Comparison of ENCODE assay signal across 8 cellular contexts in the genomic region with DNA sequence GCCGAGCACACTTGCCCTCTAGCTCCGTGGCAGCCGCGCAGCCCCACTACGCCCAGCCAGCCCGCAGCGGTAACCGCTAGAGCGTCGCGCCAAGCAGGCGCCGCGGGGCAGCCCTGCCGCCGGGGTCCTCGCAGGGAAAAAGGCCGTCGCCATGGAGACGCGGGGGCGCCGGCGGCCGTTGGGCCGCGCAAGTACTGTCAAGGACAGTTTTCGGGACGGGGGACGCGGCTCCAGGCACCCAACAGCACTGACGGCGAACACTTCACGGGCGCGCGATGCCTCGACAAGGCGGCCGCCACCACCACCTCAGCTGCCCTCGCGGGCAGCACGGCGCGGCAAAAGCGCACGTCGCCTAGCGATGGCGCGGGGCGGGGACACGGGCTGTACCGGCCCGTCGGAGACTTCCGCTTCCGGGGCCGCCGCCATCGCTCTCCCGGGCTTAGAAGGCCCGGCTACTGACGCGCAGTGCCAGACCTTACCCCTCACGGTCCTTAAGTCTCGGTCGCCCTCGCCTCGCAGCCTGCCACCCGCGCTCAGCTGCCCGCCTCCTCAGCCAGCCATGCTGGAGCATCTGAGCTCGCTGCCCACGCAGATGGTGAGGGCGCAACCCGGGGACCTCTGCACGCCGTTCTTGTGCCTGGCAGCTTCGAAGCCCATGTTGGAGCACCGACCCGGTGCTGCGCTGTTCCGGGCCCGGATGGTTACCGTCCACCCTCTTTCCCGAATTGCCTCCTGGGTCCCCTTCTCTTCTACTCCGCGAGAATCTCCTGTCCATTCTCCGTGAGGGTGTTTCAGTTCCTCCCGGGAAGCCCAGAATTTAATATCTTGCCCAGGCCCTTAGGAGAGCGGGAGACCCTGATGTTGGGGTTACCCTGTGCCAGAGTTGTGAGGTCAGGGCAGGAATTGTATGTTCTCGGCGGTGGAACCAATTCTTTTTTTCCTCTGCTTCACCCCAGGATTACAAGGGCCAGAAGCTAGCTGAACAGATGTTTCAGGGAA. TPM values are rescaled to one million over a fixed set of nuclear protein-coding genes. Genes with fewer than 3 reads are reported as not detected.
DNase-seq lines count a peak whose midpoint lies in the region; ATAC-seq, FAIRE-seq and TF ChIP-seq lines count a peak whose summit lies in the region.

A gene with protein sequence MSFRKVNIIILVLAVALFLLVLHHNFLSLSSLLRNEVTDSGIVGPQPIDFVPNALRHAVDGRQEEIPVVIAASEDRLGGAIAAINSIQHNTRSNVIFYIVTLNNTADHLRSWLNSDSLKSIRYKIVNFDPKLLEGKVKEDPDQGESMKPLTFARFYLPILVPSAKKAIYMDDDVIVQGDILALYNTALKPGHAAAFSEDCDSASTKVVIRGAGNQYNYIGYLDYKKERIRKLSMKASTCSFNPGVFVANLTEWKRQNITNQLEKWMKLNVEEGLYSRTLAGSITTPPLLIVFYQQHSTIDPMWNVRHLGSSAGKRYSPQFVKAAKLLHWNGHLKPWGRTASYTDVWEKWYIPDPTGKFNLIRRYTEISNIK (minus strand): TSS at position 104 of the 999 bp plus-strand sequence. CDS start 5,331 bp downstream, outside the sequence.
A gene (plus strand): TSS at position 419 of the 999 bp plus-strand sequence. CDS start 141 bp downstream, at position 560.

- under 1% methylated on average over 94 of the region's 94 CpGs for WGBS in right cardiac atrium
- WGBS in aorta, 2 donors, result 0% methylated on average over 67 to 94 of the region's 94 CpGs

- TF ChIP-seq POLR2A in GM12892 (IDR thresholded peaks at IDR 0.05; ENCODE audit: low read depth, low read length), result peak; percentile 91

- H3K27ac ChIP-seq in angular gyrus (ENCODE audit: low read depth, low read length) (peak within 1 kb of the TSS; percentile 92), right cardiac atrium (ENCODE audit: low read length) (peak within 1 kb of the TSS; percentile 80), aorta (ENCODE audit: low read depth in 1 of 2, low read length in 2 of 2) (peak within 1 kb of the TSS; percentile 19 to 76)

- ATAC-seq in HG02759 (IDR thresholded peaks at IDR 0.05; ENCODE audit: unreplicated experiment) (peak; percentile 89), right cardiac atrium (peak; percentile 96 to 97), aorta (ENCODE audit: low FRiP score) (peak; percentile 97)

- H3K36me3 ChIP-seq in aorta (ENCODE audit: control insufficient read depth in 1 of 2, insufficient read depth in 2 of 2, low read length in 1 of 2), result no peaks in the 10 kb centered on the region

- DNase-seq in GM12892 (ENCODE audit: insufficient read length) (peak; percentile 80), NCI-H128 (lab: John Stamatoyannopoulos, UW; ENCODE audit: unreplicated experiment) (peak; percentile 38), T-helper 2 cell (peak; percentile 74 to 94 (median 83)), right cardiac atrium (peak; percentile 88 to 95 (median 94)), renal cortical epithelial cell (ENCODE audit: low read depth) (peak; percentile 69), aorta (peak; percentile 91 to 95)

- FAIRE-seq in GM12892 (lab: Jason Lieb, UNC), result peak; percentile 92

- H3K9me3 ChIP-seq in right cardiac atrium (ENCODE audit: control insufficient read depth, low read length), result no peaks in the 10 kb centered on the region
- no peaks in the 10 kb centered on the region for H3K9me3 ChIP-seq in aorta (ENCODE audit: control insufficient read depth, low read length)

- intact Hi-C loops in right cardiac atrium (cut with DNase I) (no loop called here), aorta (cut with DNase I) (no loop called here)

- H3K4me1 ChIP-seq in right cardiac atrium (ENCODE audit: control insufficient read depth, insufficient read depth, low read length) (peaks cover 2% of the 10 kb centered on the region), aorta (ENCODE audit: control insufficient read depth in 1 of 2, insufficient read depth in 2 of 2, low read length in 2 of 2) (peaks cover 0 to 3% of the 10 kb centered on the region in 2 donors)

- no peaks in the 10 kb centered on the region for H3K27me3 ChIP-seq in right cardiac atrium (ENCODE audit: control insufficient read depth, insufficient read depth)
- H3K27me3 ChIP-seq in aorta (ENCODE audit: control insufficient read depth in 1 of 2, insufficient read depth in 2 of 2, low read length in 1 of 2), result no peaks in the 10 kb centered on the region

- H3K4me3 ChIP-seq in right cardiac atrium (ENCODE audit: low read length) (peak within 1 kb of the TSS; percentile 58), aorta (ENCODE audit: low read length in 2 of 2) (peak within 1 kb of the TSS; percentile 41 to 61)

RNA-seq across cellular contexts. Expression of the first gene that starts in this region (rescaled TPM):
- 48.0 TPM for polyA plus RNA-seq in GM12892 (2012; ENCODE audit: missing spikeins)
- total RNA-seq in right cardiac atrium, result 10 to 100 TPM; 35.6 to 41.8 (median 41.0) TPM
- 32.9 TPM for polyA plus RNA-seq in right cardiac atrium
- 52.8 and 133 TPM in 2 replicates for total RNA-seq in renal cortical epithelial cell
- 10 to 100 TPM; 28.7 to 48.4 TPM for total RNA-seq in aorta
- 10 to 100 TPM; 26.0 to 59.5 TPM for polyA plus RNA-seq in aorta

RNA-seq across cellular contexts. Expression of the second gene that starts in this region (rescaled TPM):
- polyA plus RNA-seq in GM12892 (2012; ENCODE audit: missing spikeins), result 176 TPM
- total RNA-seq in right cardiac atrium (10 to 100 TPM; 78.9 to 81.8 (median 79.9) TPM), renal cortical epithelial cell (52.4 and 77.1 TPM in 2 replicates), aorta (10 to 100 TPM; 57.2 to 67.5 TPM)
- polyA plus RNA-seq in right cardiac atrium (132 TPM), aorta (100 to 1,000 TPM; 114 to 119 TPM)

Comparison
In these comparisons a context has a peak if more than half of its experiments do, and no peak if none do; other contexts are left out.
1. Peak in every context shown above with its lines: DNase-seq, ATAC-seq, H3K4me3 ChIP-seq and H3K27ac ChIP-seq.
2. DNase-seq: peak in every context shown above with its lines; median percentile 94 in right cardiac atrium; 93 in aorta; 83 in T-helper 2 cell; 80 in GM12892; 69 in renal cortical epithelial cell; 38 in NCI-H128.